ENCODE assay signal across 1 cellular context in genomic region chr22:37430941-37431340, GRCh38.
TF ChIP-seq lines count a peak whose summit lies in the region.

No MANE protein-coding gene starts in this region.

TF ChIP-seq in H1, 55 proteins besides CTCF, POLR2A, EP300 and RAD21:
- TF ChIP-seq ZNF274 (IDR thresholded peaks at IDR 0.05; ENCODE audit: borderline replicate concordance, extremely low read depth, low read length) (no peak), SP1 (IDR thresholded peaks at IDR 0.05; ENCODE audit: low read depth, low read length) (no peak), NANOG (IDR thresholded peaks at IDR 0.05; ENCODE audit: insufficient read depth, low read depth, low read length, poor library complexity, severe bottlenecking) (no peak), CBX8 (IDR thresholded peaks at IDR 0.05; ENCODE audit: borderline replicate concordance, low read depth, low read length) (no peak), CHD7 (IDR thresholded peaks at IDR 0.05; ENCODE audit: insufficient replicate concordance, low read length) (no peak), SP4 (IDR thresholded peaks at IDR 0.05; ENCODE audit: low read length) (no peak), POU5F1 (IDR thresholded peaks at IDR 0.05; ENCODE audit: low read depth, low read length) (no peak), TBP (IDR thresholded peaks at IDR 0.05; ENCODE audit: low read depth, low read length) (no peak), SIX5 (IDR thresholded peaks at IDR 0.05; ENCODE audit: low read depth, low read length) (no peak), TEAD4 (IDR thresholded peaks at IDR 0.05; ENCODE audit: low read depth, low read length) (no peak), EZH2 (IDR thresholded peaks at IDR 0.05; ENCODE audit: low read depth, low read length, severe bottlenecking) (no peak), E2F6 (IDR thresholded peaks at IDR 0.05) (no peak), BRCA1 (IDR thresholded peaks at IDR 0.05; ENCODE audit: low read depth, low read length) (no peak), RXRA (IDR thresholded peaks at IDR 0.05; ENCODE audit: insufficient read depth, low read depth, low read length) (no peak), TAF7 (optimal IDR thresholded peaks at IDR 0.05; ENCODE audit: borderline replicate concordance, low read depth, low read length) (no peak), JUND (IDR thresholded peaks at IDR 0.05; ENCODE audit: low read length) (no peak)
